1 cellular context compared by ENCODE assay signal in genomic region chr2:11681722-11682589, GRCh38.
A peak's percentile ranks its signal among the peaks of the same experiment; 100 is the strongest.
TF ChIP-seq lines count a peak whose summit lies in the region.

No MANE protein-coding gene starts in this region.

TF ChIP-seq in WTC11, 78 proteins besides CTCF, POLR2A, EP300 and RAD21 (continued from another document):
- no peak for TF ChIP-seq AFF4 (CRISPR knock-in tag; IDR thresholded peaks at IDR 0.05; ENCODE audit: borderline replicate concordance)
- no peak for TF ChIP-seq IRF1 (CRISPR knock-in tag; IDR thresholded peaks at IDR 0.05)
- TF ChIP-seq ZNF121 (CRISPR knock-in tag; IDR thresholded peaks at IDR 0.05) = no peak
- TF ChIP-seq CREM (CRISPR knock-in tag; IDR thresholded peaks at IDR 0.05) = no peak
- no peak for TF ChIP-seq ZNF317 (CRISPR knock-in tag; IDR thresholded peaks at IDR 0.05; ENCODE audit: borderline replicate concordance, low read depth)
- no peak for TF ChIP-seq TEAD4 (CRISPR knock-in tag; IDR thresholded peaks at IDR 0.05)
- no peak for TF ChIP-seq FOXP1 (CRISPR knock-in tag; IDR thresholded peaks at IDR 0.05; ENCODE audit: borderline replicate concordance)
- TF ChIP-seq NFYB (CRISPR knock-in tag; conservative IDR thresholded peaks at IDR 0.05; ENCODE audit: low read depth) = no peak
- TF ChIP-seq RELA (CRISPR knock-in tag; IDR thresholded peaks at IDR 0.05; ENCODE audit: borderline replicate concordance) = peak; percentile 39; the same call in 1 of the 2 replicates
- TF ChIP-seq ZNF671 (CRISPR knock-in tag; IDR thresholded peaks at IDR 0.05) = no peak
- TF ChIP-seq TP53 (CRISPR knock-in tag; IDR thresholded peaks at IDR 0.05) = no peak
- TF ChIP-seq HMGA2 (CRISPR knock-in tag; IDR thresholded peaks at IDR 0.05) = no peak
- TF ChIP-seq IRF2 (CRISPR knock-in tag; IDR thresholded peaks at IDR 0.05; ENCODE audit: borderline replicate concordance, low read depth) = no peak
- TF ChIP-seq HMGXB4 (CRISPR knock-in tag; IDR thresholded peaks at IDR 0.05) = peak; percentile 74; the same call in 1 of the 2 replicates
- TF ChIP-seq RORB (CRISPR knock-in tag; IDR thresholded peaks at IDR 0.05) = no peak
- no peak for TF ChIP-seq JUN (CRISPR knock-in tag; IDR thresholded peaks at IDR 0.05)
- TF ChIP-seq MAX (CRISPR knock-in tag; IDR thresholded peaks at IDR 0.05) = 0 out of 2 replicates have a peak, but pooled peaks have one; percentile 22
- no peak for TF ChIP-seq FOXJ3 (CRISPR knock-in tag; IDR thresholded peaks at IDR 0.05; ENCODE audit: borderline replicate concordance)
- no peak for TF ChIP-seq USF2 (CRISPR knock-in tag; IDR thresholded peaks at IDR 0.05)
- no peak for TF ChIP-seq CDX4 (CRISPR knock-in tag; IDR thresholded peaks at IDR 0.05; ENCODE audit: borderline replicate concordance)
- TF ChIP-seq ZMAT4 (CRISPR knock-in tag; IDR thresholded peaks at IDR 0.05) = no peak
- TF ChIP-seq ETV6 (CRISPR knock-in tag; IDR thresholded peaks at IDR 0.05) = no peak
- TF ChIP-seq ZSCAN18 (CRISPR knock-in tag; IDR thresholded peaks at IDR 0.05) = no peak
- TF ChIP-seq ZNF232 (CRISPR knock-in tag; IDR thresholded peaks at IDR 0.05) = 0 out of 2 replicates have a peak, but pooled peaks have one; percentile 42
- no peak for TF ChIP-seq SMAD3 (CRISPR knock-in tag; IDR thresholded peaks at IDR 0.05; ENCODE audit: borderline replicate concordance)
- no peak for TF ChIP-seq TEAD1 (CRISPR knock-in tag; IDR thresholded peaks at IDR 0.05)
- no peak for TF ChIP-seq ELF4 (CRISPR knock-in tag; IDR thresholded peaks at IDR 0.05; ENCODE audit: low read depth)
- peak; percentile 55 for TF ChIP-seq GABPB1 (CRISPR knock-in tag; IDR thresholded peaks at IDR 0.05)
- no peak for TF ChIP-seq ZNF263 (CRISPR knock-in tag; IDR thresholded peaks at IDR 0.05; ENCODE audit: low read depth)
TF ChIP-seq in WTC11: peak in this region for 6.
